In the genomic region with DNA sequence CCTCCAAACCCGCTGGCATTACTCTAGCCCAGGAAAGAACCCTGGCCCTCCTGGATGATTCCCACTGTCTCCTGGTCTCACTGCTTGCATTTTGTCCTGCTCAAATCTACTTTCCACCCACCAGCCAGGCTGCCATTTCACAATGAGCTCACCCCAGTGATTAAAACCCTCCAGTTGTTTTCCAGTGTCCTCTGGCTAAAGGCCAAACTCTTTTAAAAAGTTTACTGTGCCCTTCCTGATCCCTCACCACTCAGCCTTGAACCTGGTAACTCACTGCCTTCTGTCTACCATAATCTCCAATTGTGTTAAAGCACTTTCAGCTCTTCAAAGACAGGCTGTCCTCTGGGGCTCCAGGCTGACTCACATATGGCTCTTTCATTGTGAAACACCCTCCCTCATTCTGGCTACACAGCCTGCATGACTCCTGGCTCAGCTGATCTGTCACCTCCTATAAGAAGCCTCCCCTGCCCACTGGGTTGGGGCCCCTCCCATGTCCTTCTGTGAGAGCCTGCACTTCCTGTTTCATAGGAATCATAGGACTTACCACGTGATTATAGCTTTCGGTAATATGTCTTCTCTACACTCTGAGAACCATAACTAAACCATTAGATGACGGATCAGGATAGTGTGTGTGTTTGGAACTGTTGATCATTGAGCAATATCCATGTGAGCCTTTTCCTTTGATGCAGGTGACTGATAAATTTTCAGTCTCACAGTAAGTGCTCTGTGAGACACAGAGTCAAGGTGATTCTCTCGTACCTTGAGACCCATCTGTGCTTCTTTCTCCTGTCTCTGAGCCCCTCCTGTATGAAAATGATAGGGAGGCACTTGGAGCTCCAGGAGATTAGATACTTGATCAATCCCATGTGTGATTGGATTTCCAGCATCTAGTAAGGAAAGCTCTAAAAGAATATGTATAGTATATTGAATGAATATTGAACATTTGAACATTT, we compare ENCODE assay signal across 9 cellular contexts.
DNase-seq lines count a peak whose midpoint lies in the region; ATAC-seq and TF ChIP-seq lines count a peak whose summit lies in the region.
"Had no signal": no experiment of that assay in that cellular context is flagged by ENCODE, and none has a peak within 500 bp of the region (broad histone marks: within the 10 kb centered on the region; RNA-seq: fewer than 3 reads in every experiment).

No MANE protein-coding gene starts in this region.

- no peak overlapping the region for H3K4me3 Mint-ChIP-seq in T-helper 2 cell treated with Interferon-gamma antibody and Interleukin-4, amounts not matched to agents 5 μg/mL and 100 μg/mL, for 36 hours

- no peaks in the 10 kb centered on the region for H3K36me3 Mint-ChIP-seq in T-helper 2 cell treated with Interferon-gamma antibody and Interleukin-4, amounts not matched to agents 5 μg/mL and 100 μg/mL, for 36 hours (ENCODE audit: low read depth)

- H3K27ac Mint-ChIP-seq in T-helper 2 cell treated with Interferon-gamma antibody and Interleukin-4, amounts not matched to agents 5 μg/mL and 100 μg/mL, for 36 hours = no peak overlapping the region

- intact Hi-C loops in sciatic nerve (cut with DNase I) = no loop called here
- intact Hi-C loops in PC-9 (cut with micrococcal nuclease; ENCODE audit: unreplicated experiment) = no loop called here

- no peaks in the 10 kb centered on the region for H3K9me2 ChIP-seq in PC-9 (ENCODE audit: insufficient read depth)

- WGBS in esophagus, 2 donors = 72 to 74% methylated on average over 5 of the region's 5 CpGs

- H3K4me2 ChIP-seq in PC-9 = no peak overlapping the region

- CTCF ChIA-PET in PC-9 (lab: Charles Lee) = no interaction called here

- POLR2A ChIA-PET in PC-9 (lab: Charles Lee; ENCODE audit: unreplicated experiment) = no interaction called here

- ATAC-seq in HG03521 (IDR thresholded peaks at IDR 0.05; ENCODE audit: unreplicated experiment) (peak; percentile 66), sciatic nerve (peak; percentile 93)

- H3K27me3 ChIP-seq in esophagus (ENCODE audit: control insufficient read depth in 1 of 2, insufficient read depth in 2 of 2, low read length in 2 of 2) (no peaks in the 10 kb centered on the region), PC-9 (ENCODE audit: insufficient read depth, low read depth) (peaks cover 8% of the 10 kb centered on the region; the same call in 1 of the 2 replicates)

- H3K4me1 ChIP-seq in esophagus (ENCODE audit: control insufficient read depth in 2 of 2, insufficient read depth in 2 of 2, low read length in 1 of 2) (no peaks in the 10 kb centered on the region), PC-9 (replicated peaks; ENCODE audit: insufficient read depth) (no peaks in the 10 kb centered on the region)

- H3K27ac ChIP-seq in esophagus (ENCODE audit: low read depth in 2 of 2, low read length in 1 of 2) = peak overlapping the region; percentile 21 to 62
- H3K27ac ChIP-seq in substantia nigra (ENCODE audit: low read depth, low read length, poor library complexity, severe bottlenecking) = no peak overlapping the region
- no peak overlapping the region for H3K27ac ChIP-seq in PC-9
- H3K27ac ChIP-seq: C4-2B had no signal

- BruUV-seq in PC-9 (replicated peaks; lab: Mats Ljungman, UMichigan) = no TSS peak

- no peak for TF ChIP-seq CTCF in PC-9 (conservative IDR thresholded peaks at IDR 0.05)

- H3K36me3 ChIP-seq in esophagus (ENCODE audit: control insufficient read depth in 2 of 2, insufficient read depth in 2 of 2, low read length in 1 of 2) (no peaks in the 10 kb centered on the region), PC-9 (ENCODE audit: low read depth) (no peaks in the 10 kb centered on the region)

- DNase-seq in NCI-H82 (lab: John Stamatoyannopoulos, UW) (peak; percentile 41), NCI-H82 treated with DMSO at 0.1 percent for 48 hours (lab: John Stamatoyannopoulos, UW; ENCODE audit: unreplicated experiment) (no peak), sciatic nerve (ENCODE audit: low spot score) (no peak), substantia nigra (lab: John Stamatoyannopoulos, UW) (no peak), PC-9 (no peak)
- DNase-seq in T-helper 2 cell treated with Interferon-gamma antibody and Interleukin-4, amounts not matched to agents 5 μg/mL and 100 μg/mL, for 36 hours (ENCODE audit: low spot score) = peak; percentile 77

- H3K4me3 ChIP-seq in esophagus (ENCODE audit: low read depth in 1 of 2, low read length in 2 of 2) (no peak overlapping the region), PC-9 (no peak overlapping the region)

- H3F3A ChIP-seq in PC-9 (ENCODE audit: insufficient read depth, low read depth) = no peaks in the 10 kb centered on the region

- no peaks in the 10 kb centered on the region for H3K27me3 Mint-ChIP-seq in T-helper 2 cell treated with Interferon-gamma antibody and Interleukin-4, amounts not matched to agents 5 μg/mL and 100 μg/mL, for 36 hours (ENCODE audit: low read depth)

- H3K9me3 Mint-ChIP-seq in T-helper 2 cell treated with Interferon-gamma antibody and Interleukin-4, amounts not matched to agents 5 μg/mL and 100 μg/mL, for 36 hours = peaks cover 10% of the 10 kb centered on the region

- no peaks in the 10 kb centered on the region for H3K4me1 Mint-ChIP-seq in T-helper 2 cell treated with Interferon-gamma antibody and Interleukin-4, amounts not matched to agents 5 μg/mL and 100 μg/mL, for 36 hours (ENCODE audit: low read depth)

- H3K9me3 ChIP-seq in esophagus (ENCODE audit: control insufficient read depth in 2 of 2, insufficient read depth in 1 of 2, low read depth in 1 of 2, low read length in 1 of 2) (no peaks in the 10 kb centered on the region), PC-9 (ENCODE audit: insufficient read depth, low read depth) (no peaks in the 10 kb centered on the region)

- H3K79me2 ChIP-seq in PC-9 (ENCODE audit: low read depth) = no peaks in the 10 kb centered on the region

- no peaks in the 10 kb centered on the region for H4K20me1 ChIP-seq in PC-9 (ENCODE audit: insufficient read depth)

- H2AFZ ChIP-seq in PC-9 = no peak overlapping the region

Comparison
In these comparisons a context has a peak if more than half of its experiments do, and no peak if none do; other contexts are left out.
1. DNase-seq: peak in NCI-H82 (single experiment) and T-helper 2 cell treated with Interferon-gamma antibody and Interleukin-4, amounts not matched to agents 5 μg/mL and 100 μg/mL, for 36 hours (single experiment); none in NCI-H82 treated with DMSO at 0.1 percent for 48 hours (single experiment), sciatic nerve (single experiment), substantia nigra (0 of 49) and PC-9 (0 of 2).
2. H3K27ac ChIP-seq: peak in esophagus (2 of 2); none in substantia nigra (single experiment) and PC-9 (single experiment).